2 cellular contexts compared by ENCODE assay signal in genomic region chr2:64059270-64059669, GRCh38.
TF ChIP-seq lines count a peak whose summit lies in the region.

No MANE protein-coding gene starts in this region.

TF ChIP-seq in A549, 52 proteins besides CTCF, POLR2A, EP300 and RAD21:
- peak; percentile 83 for TF ChIP-seq MAFK (IDR thresholded peaks at IDR 0.05; ENCODE audit: partially characterized antibody)
- TF ChIP-seq TFCP2L1 (CRISPR knock-in tag; IDR thresholded peaks at IDR 0.05): no peak

TF ChIP-seq in IMR-90, 13 proteins besides CTCF, POLR2A, EP300 and RAD21 (continued from another document):
- TF ChIP-seq MAZ (IDR thresholded peaks at IDR 0.05; ENCODE audit: borderline replicate concordance, low read depth, low read length) (no peak), NFE2L2 (IDR thresholded peaks at IDR 0.05; ENCODE audit: low read depth, low read length) (no peak), MAFK (IDR thresholded peaks at IDR 0.05; ENCODE audit: low read depth, low read length) (peak; percentile 66), CEBPB (IDR thresholded peaks at IDR 0.05; ENCODE audit: low read depth, low read length) (no peak), CHD1 (IDR thresholded peaks at IDR 0.05; ENCODE audit: low read depth, low read length) (no peak)
